In genomic region chr13:32036762-32037161, GRCh38 we compare ENCODE assay signal across 10 cellular contexts. TPM values are rescaled to one million over a fixed set of nuclear protein-coding genes. Genes with fewer than 3 reads are reported as not detected.
DNase-seq lines count a peak whose midpoint lies in the region; ATAC-seq and TF ChIP-seq lines count a peak whose summit lies in the region.
"Had no signal": no experiment of that assay in that cellular context is flagged by ENCODE, and none has a peak within 500 bp of the region (broad histone marks: within the 10 kb centered on the region; RNA-seq: fewer than 3 reads in every experiment).

No MANE protein-coding gene starts in this region.

- H3K4me1 Mint-ChIP-seq in CD14-positive monocyte = peaks cover 76% of the 10 kb centered on the region
- H3K4me1 Mint-ChIP-seq in T-helper 17 cell = peaks cover 59% of the 10 kb centered on the region

- H3K9me3 ChIP-seq in T-helper 17 cell (ENCODE audit: control insufficient read depth, low read length, poor library complexity, severe bottlenecking) (no peaks in the 10 kb centered on the region), mucosa of descending colon (no peaks in the 10 kb centered on the region)

- H3K36me3 Mint-ChIP-seq in CD14-positive monocyte (peaks cover 23 to 42% of the 10 kb centered on the region in 2 donors), T-helper 17 cell (ENCODE audit: low read depth) (peaks cover 2% of the 10 kb centered on the region)

- H3K27ac Mint-ChIP-seq in CD14-positive monocyte (peak overlapping the region; percentile 89 to 98 (median 94)), T-helper 17 cell (peak overlapping the region; percentile 81)

- peaks cover under 1% of the 10 kb centered on the region for H3K4me1 ChIP-seq in mucosa of descending colon (ENCODE audit: low read depth)

- peak overlapping the region; percentile 66 to 81 for H3K4me3 Mint-ChIP-seq in CD14-positive monocyte
- peak overlapping the region; percentile 85 for H3K4me3 Mint-ChIP-seq in T-helper 17 cell

- TF ChIP-seq CTCF in 22Rv1 (IDR thresholded peaks at IDR 0.05) = no peak
- TF ChIP-seq CTCF in CD14-positive monocyte (IDR thresholded peaks at IDR 0.05) = no peak
- no peak for TF ChIP-seq CTCF in mucosa of descending colon (IDR thresholded peaks at IDR 0.05)
- TF ChIP-seq CTCF in GM13976 (IDR thresholded peaks at IDR 0.05; ENCODE audit: borderline replicate concordance, control extremely low read depth, extremely low read depth, insufficient read depth, missing control alignments) = no peak

- H3K27me3 Mint-ChIP-seq in CD14-positive monocyte (ENCODE audit: low read depth in 3 of 3) (no peaks in the 10 kb centered on the region), T-helper 17 cell (no peaks in the 10 kb centered on the region)

- in situ Hi-C loops in GM13976 (cut with MboI; ENCODE audit: low sequenced_read_pairs, unreplicated experiment) = no loop called here

- H3K4me3 ChIP-seq in mucosa of descending colon = no peak overlapping the region

- peak overlapping the region; percentile 51 for H3K27ac ChIP-seq in 22Rv1

- ATAC-seq in T-helper 17 cell (peak; percentile 48), mucosa of descending colon (peak; percentile 74), GM18520 (IDR thresholded peaks at IDR 0.05; ENCODE audit: unreplicated experiment) (no peak), GM19463 (IDR thresholded peaks at IDR 0.05; ENCODE audit: unreplicated experiment) (no peak), GM18873 (IDR thresholded peaks at IDR 0.05; ENCODE audit: low FRiP score, unreplicated experiment) (no peak)

- H3K36me3 ChIP-seq in mucosa of descending colon (ENCODE audit: low read depth) = no peaks in the 10 kb centered on the region

- no peaks in the 10 kb centered on the region for H3K9me3 Mint-ChIP-seq in CD14-positive monocyte

- intact Hi-C loops in CD14-positive monocyte (cut with micrococcal nuclease) (loop anchor here (10.0 kb wide), 1 partner anchor 78 kb away; no protein-coding TSS in a partner anchor), mucosa of descending colon (cut with DNase I, micrococcal nuclease) (no loop called here)

- DNase-seq in CD14-positive monocyte (ENCODE audit: low spot score) (no peak), T-helper 17 cell (no peak), mucosa of descending colon (peak in 1 of 3 donors; percentile 42), GM13976 (ENCODE audit: low spot score) (no peak)
- DNase-seq: activated CD4-positive, alpha-beta T cell treated with anti-CD3 and anti-CD28 coated beads, Interleukin-2, amount 50 U/mL, for 1 hour; SIG-M5 had no signal

RNA-seq across cellular contexts. Expression of gene FRY, which starts 5.2 kb away (rescaled TPM):
- 1 to 10 TPM; 3.9 to 5.0 TPM for polyA plus RNA-seq in CD14-positive monocyte
- total RNA-seq in T-helper 17 cell (10 to 100 TPM; 46.3 to 68.8 TPM), mucosa of descending colon (10 to 100 TPM in 2 of 3 donors, 1 to 10 TPM in 1; 9.2 to 38.5 (median 10.5) TPM)

Comparison
In these comparisons a context has a peak if more than half of its experiments do, and no peak if none do; other contexts are left out.
1. ATAC-seq: peak in T-helper 17 cell (single experiment) and mucosa of descending colon (single experiment); none in GM18520 (single experiment), GM19463 (single experiment) and GM18873 (single experiment).
2. intact Hi-C loops: an anchor here in CD14-positive monocyte (10.0 kb wide); none called in mucosa of descending colon.